In the genomic region with DNA sequence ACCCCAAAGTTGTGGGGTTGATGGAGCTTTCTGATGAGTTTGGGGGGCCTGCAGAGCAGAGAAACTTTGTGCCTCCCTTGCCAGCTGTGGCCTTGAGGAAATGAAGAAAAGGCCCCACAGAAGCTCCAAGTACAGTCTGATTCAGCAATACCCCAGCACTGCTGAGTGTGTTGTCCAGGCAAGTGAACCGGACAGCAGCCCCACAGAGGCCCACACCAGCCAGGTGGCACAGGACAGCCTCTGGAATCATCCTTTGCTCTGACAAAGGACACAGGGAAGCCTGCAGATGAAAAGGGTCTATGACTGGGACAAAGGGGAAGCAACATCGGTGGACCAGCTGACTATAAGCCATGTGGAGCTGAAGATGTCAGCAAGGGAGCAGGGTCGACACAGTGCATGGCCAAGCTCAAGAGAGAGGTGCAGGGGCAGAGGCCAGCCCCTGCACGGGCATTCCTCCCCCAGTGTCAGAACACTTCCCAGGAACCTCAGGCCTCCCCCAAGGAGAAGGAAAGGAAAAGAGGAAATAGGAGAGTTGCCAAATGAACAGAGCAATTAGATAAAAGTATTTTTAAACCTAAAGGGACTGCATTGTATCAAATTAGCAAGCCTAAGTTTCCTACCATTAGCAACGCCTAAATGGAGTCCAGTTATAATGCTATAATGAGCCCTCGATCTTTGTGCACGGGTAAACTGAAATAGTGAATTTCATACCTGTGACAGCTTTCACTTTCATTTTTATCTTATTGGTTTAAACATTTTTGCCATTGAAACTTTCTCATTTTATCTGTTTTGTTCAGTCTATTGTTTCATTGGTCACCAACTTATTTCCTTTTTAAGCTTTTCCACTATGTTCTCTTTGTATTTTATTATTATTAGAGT, we compare ENCODE assay signal across 8 cellular contexts.
DNase-seq lines count a peak whose midpoint lies in the region; ATAC-seq lines count a peak whose summit lies in the region.

No MANE protein-coding gene starts in this region.

- ATAC-seq in HG03196 (IDR thresholded peaks at IDR 0.05; ENCODE audit: unreplicated experiment) (no peak), GM19397 (IDR thresholded peaks at IDR 0.05; ENCODE audit: unreplicated experiment) (no peak)

- H3K4me1 ChIP-seq in subcutaneous abdominal adipose tissue (ENCODE audit: control insufficient read depth in 5 of 5, insufficient read depth in 5 of 5, low read length in 5 of 5) = peaks cover 0 to 10% (median 3%) of the 10 kb centered on the region in 5 donors

- peak overlapping the region; percentile 1 to 65 (median 53) for H3K4me3 ChIP-seq in subcutaneous abdominal adipose tissue (ENCODE audit: low read depth in 1 of 5, low read length in 5 of 5)

- H3K36me3 ChIP-seq in subcutaneous abdominal adipose tissue (ENCODE audit: control insufficient read depth in 5 of 5, insufficient read depth in 5 of 5, low read length in 5 of 5) = no peaks in the 10 kb centered on the region

- no peaks in the 10 kb centered on the region for H3K27me3 Mint-ChIP-seq in activated naive CD4-positive, alpha-beta T cell treated with anti-CD3 and anti-CD28 coated beads, Interleukin-2, amount 50 U/mL, for 24 hours
- H3K27me3 Mint-ChIP-seq in T-helper 2 cell treated with Interferon-gamma antibody and Interleukin-4, amounts not matched to agents 5 μg/mL and 100 μg/mL, for 36 hours (ENCODE audit: low read depth) = peaks cover 5% of the 10 kb centered on the region

- in situ Hi-C loops in ACHN (cut with HindIII; ENCODE audit: low pct_ligation_motif_present, low pct_unique_long_range_greater_than_20kb, low sequenced_read_pairs) = no loop called here

- peaks cover 2% of the 10 kb centered on the region for H3K36me3 Mint-ChIP-seq in activated naive CD4-positive, alpha-beta T cell treated with anti-CD3 and anti-CD28 coated beads, Interleukin-2, amount 50 U/mL, for 24 hours
- no peaks in the 10 kb centered on the region for H3K36me3 Mint-ChIP-seq in T-helper 2 cell treated with Interferon-gamma antibody and Interleukin-4, amounts not matched to agents 5 μg/mL and 100 μg/mL, for 36 hours (ENCODE audit: low read depth)

- no peak for DNase-seq in activated naive CD4-positive, alpha-beta T cell treated with Interleukin-2 at 50 U/mL for 16 hours
- no peak for DNase-seq in T-helper 2 cell treated with Interferon-gamma antibody and Interleukin-4, amounts not matched to agents 5 μg/mL and 100 μg/mL, for 36 hours (ENCODE audit: low spot score)
- peak; percentile 16 for DNase-seq in hepatic stellate cell (ENCODE audit: low spot score)
- DNase-seq in ACHN = no peak

- no peak overlapping the region for H3K27ac ChIP-seq in subcutaneous abdominal adipose tissue (ENCODE audit: low read depth, low read length)

- H3K27me3 ChIP-seq in subcutaneous abdominal adipose tissue (ENCODE audit: control insufficient read depth in 5 of 5, insufficient read depth in 4 of 5, low read length in 5 of 5) = no peaks in the 10 kb centered on the region

- H3K4me3 Mint-ChIP-seq in activated naive CD4-positive, alpha-beta T cell treated with anti-CD3 and anti-CD28 coated beads, Interleukin-2, amount 50 U/mL, for 24 hours = peak overlapping the region; percentile 83
- H3K4me3 Mint-ChIP-seq in T-helper 2 cell treated with Interferon-gamma antibody and Interleukin-4, amounts not matched to agents 5 μg/mL and 100 μg/mL, for 36 hours = peak overlapping the region; percentile 82

- peaks cover 12% of the 10 kb centered on the region for H3K4me1 Mint-ChIP-seq in activated naive CD4-positive, alpha-beta T cell treated with anti-CD3 and anti-CD28 coated beads, Interleukin-2, amount 50 U/mL, for 24 hours
- H3K4me1 Mint-ChIP-seq in T-helper 2 cell treated with Interferon-gamma antibody and Interleukin-4, amounts not matched to agents 5 μg/mL and 100 μg/mL, for 36 hours (ENCODE audit: low read depth) = peaks cover 6% of the 10 kb centered on the region

- H3K27ac Mint-ChIP-seq in activated naive CD4-positive, alpha-beta T cell treated with anti-CD3 and anti-CD28 coated beads, Interleukin-2, amount 50 U/mL, for 24 hours = no peak overlapping the region
- H3K27ac Mint-ChIP-seq in T-helper 2 cell treated with Interferon-gamma antibody and Interleukin-4, amounts not matched to agents 5 μg/mL and 100 μg/mL, for 36 hours = peak overlapping the region; percentile 84

- no peaks in the 10 kb centered on the region for H3K9me3 Mint-ChIP-seq in activated naive CD4-positive, alpha-beta T cell treated with anti-CD3 and anti-CD28 coated beads, Interleukin-2, amount 50 U/mL, for 24 hours
- H3K9me3 Mint-ChIP-seq in T-helper 2 cell treated with Interferon-gamma antibody and Interleukin-4, amounts not matched to agents 5 μg/mL and 100 μg/mL, for 36 hours = no peaks in the 10 kb centered on the region

- H3K9me3 ChIP-seq in subcutaneous abdominal adipose tissue (ENCODE audit: control insufficient read depth in 5 of 5, low read length in 5 of 5) = no peaks in the 10 kb centered on the region

- H3K9ac ChIP-seq in subcutaneous abdominal adipose tissue (ENCODE audit: low read length in 5 of 5) = peak overlapping the region in 2 of 5 donors; percentile 6 to 21
